Comparison of ENCODE assay signal across 8 cellular contexts in genomic region chr4:99088485-99089365, GRCh38. TPM values are rescaled to one million over a fixed set of nuclear protein-coding genes. Genes with fewer than 3 reads are reported as not detected.
A peak's percentile ranks its signal among the peaks of the same experiment; 100 is the strongest.
DNase-seq lines count a peak whose midpoint lies in the region; ATAC-seq and TF ChIP-seq lines count a peak whose summit lies in the region.

Gene ADH5 (minus strand): TSS chr4:99088788. CDS start chr4:99088700, 88 bp downstream.

- TF ChIP-seq EP300 in gastroesophageal sphincter (IDR thresholded peaks at IDR 0.05): no peak

- peak; percentile 94 for ATAC-seq in gastroesophageal sphincter

- H2AFZ ChIP-seq in MM.1S (ENCODE audit: low read length): peak within 1 kb of the TSS; percentile 100

- H3K27me3 ChIP-seq in MM.1S (replicated peaks; ENCODE audit: insufficient read depth, low read length) (no peaks in the 10 kb centered on the region), gastroesophageal sphincter (no peaks in the 10 kb centered on the region), neutrophil (no peaks in the 10 kb centered on the region)

- no peaks in the 10 kb centered on the region for H3K79me2 ChIP-seq in MM.1S (ENCODE audit: low read length)

- peaks cover 4% of the 10 kb centered on the region for H3F3A ChIP-seq in MM.1S (ENCODE audit: insufficient read depth, low read length)

- TF ChIP-seq CTCF in MM.1S (IDR thresholded peaks at IDR 0.05; ENCODE audit: low read length): no peak
- no peak for TF ChIP-seq CTCF in gastroesophageal sphincter (IDR thresholded peaks at IDR 0.05)
- TF ChIP-seq CTCF in neutrophil (IDR thresholded peaks at IDR 0.05): no peak
- no peak for TF ChIP-seq CTCF in subcutaneous adipose tissue (IDR thresholded peaks at IDR 0.05; ENCODE audit: low read depth)

- H3K4me2 ChIP-seq in MM.1S (ENCODE audit: low read depth, low read length): peak within 1 kb of the TSS; percentile 100

- peaks cover 32% of the 10 kb centered on the region for H3K4me1 Mint-ChIP-seq in activated naive CD4-positive, alpha-beta T cell treated with anti-CD3 and anti-CD28 coated beads for 36 hours (ENCODE audit: low read depth)

- H3K4me3 ChIP-seq in MM.1S (ENCODE audit: low read length) (peak within 1 kb of the TSS; percentile 90), gastroesophageal sphincter (peak within 1 kb of the TSS; percentile 87 to 92), neutrophil (ENCODE audit: low read depth in 1 of 2, low read length in 1 of 2) (peak within 1 kb of the TSS; percentile 74 to 77)

- no peaks in the 10 kb centered on the region for H3K36me3 ChIP-seq in MM.1S (replicated peaks; ENCODE audit: insufficient read depth, low read length)
- peaks cover 3 to 20% of the 10 kb centered on the region in 2 donors for H3K36me3 ChIP-seq in gastroesophageal sphincter
- peaks cover 13% of the 10 kb centered on the region for H3K36me3 ChIP-seq in neutrophil

- H3K27ac ChIP-seq in MM.1S (ENCODE audit: low read length): no peak within 1 kb of the TSS
- H3K27ac ChIP-seq in gastroesophageal sphincter: peak within 1 kb of the TSS; percentile 91 to 98 (median 96)
- peak within 1 kb of the TSS; percentile 76 for H3K27ac ChIP-seq in neutrophil

- no peaks in the 10 kb centered on the region for H4K20me1 ChIP-seq in MM.1S (ENCODE audit: insufficient read depth, low read length)

- intact Hi-C loops in activated naive CD4-positive, alpha-beta T cell treated with anti-CD3 and anti-CD28 coated beads for 36 hours (cut with micrococcal nuclease): loop anchor here (1.0 to 5.0 kb wide), 11 partner anchors 32 to 945 kb away; partner anchors contain the start of genes METAP1, RAP1GDS1, STPG2 and TRMT10A

- no peaks in the 10 kb centered on the region for H3K9me2 ChIP-seq in MM.1S (replicated peaks; ENCODE audit: insufficient read depth, low read length)

- no peaks in the 10 kb centered on the region for H3K4me1 ChIP-seq in MM.1S (ENCODE audit: low read length)
- peaks cover 0 to 70% (median 7%) of the 10 kb centered on the region in 3 donors for H3K4me1 ChIP-seq in gastroesophageal sphincter
- peaks cover 25 to 35% of the 10 kb centered on the region in 2 experiments for H3K4me1 ChIP-seq in neutrophil (ENCODE audit: control insufficient read depth in 1 of 2, insufficient read depth in 1 of 2, low read depth in 1 of 2, low read length in 1 of 2)

- DNase-seq in GDM1 (lab: John Stamatoyannopoulos, UW) (peak; percentile 76), HCEC 1CT (peak; percentile 74), MM.1S (peak; percentile 75), SK-N-DZ (ENCODE audit: low spot score) (peak; percentile 80)
- DNase-seq in activated naive CD4-positive, alpha-beta T cell treated with anti-CD3 and anti-CD28 coated beads for 36 hours: peak; percentile 92

- H3K27ac Mint-ChIP-seq in activated naive CD4-positive, alpha-beta T cell treated with anti-CD3 and anti-CD28 coated beads for 36 hours: peak within 1 kb of the TSS; percentile 95

- H3K36me3 Mint-ChIP-seq in activated naive CD4-positive, alpha-beta T cell treated with anti-CD3 and anti-CD28 coated beads for 36 hours (ENCODE audit: low read depth): peaks cover 4% of the 10 kb centered on the region

- peak within 1 kb of the TSS; percentile 96 for H3K4me3 Mint-ChIP-seq in activated naive CD4-positive, alpha-beta T cell treated with anti-CD3 and anti-CD28 coated beads for 36 hours

- CTCF ChIA-PET in activated naive CD4-positive, alpha-beta T cell treated with anti-CD3 and anti-CD28 coated beads for 36 hours (lab: Charles Lee): interaction anchor here (0.7 to 2.2 kb wide), 6 partner anchors 32 to 946 kb away, joined by 3 to 8 read pairs (median 4); partner anchors contain the start of genes METAP1 and STPG2

- no peaks in the 10 kb centered on the region for H3K27me3 Mint-ChIP-seq in activated naive CD4-positive, alpha-beta T cell treated with anti-CD3 and anti-CD28 coated beads for 36 hours (ENCODE audit: low read depth)

- H3K9ac ChIP-seq in MM.1S (ENCODE audit: low read length): peak within 1 kb of the TSS; percentile 61; the same call in 1 of the 2 replicates

- H3K9me3 ChIP-seq in MM.1S (replicated peaks; ENCODE audit: insufficient read depth, low read length) (no peaks in the 10 kb centered on the region), gastroesophageal sphincter (no peaks in the 10 kb centered on the region), neutrophil (no peaks in the 10 kb centered on the region)

- 0% methylated on average over 1 to 7 of the region's 53 CpGs for WGBS in gastroesophageal sphincter (ENCODE audit: low coverage in 1 of 2), 2 donors

- peaks cover 2% of the 10 kb centered on the region for H3K9me3 Mint-ChIP-seq in activated naive CD4-positive, alpha-beta T cell treated with anti-CD3 and anti-CD28 coated beads for 36 hours

- peak; percentile 86 to 92 for TF ChIP-seq POLR2A in gastroesophageal sphincter (IDR thresholded peaks at IDR 0.05)

RNA-seq across cellular contexts. Expression of gene ADH5, which starts in this region (rescaled TPM):
- 137 and 145 TPM in 2 replicates for polyA plus RNA-seq in SK-N-DZ (2014; cell fraction: cytosol; rRNA removed)
- 89.1 and 90.6 TPM in 2 replicates for polyA plus RNA-seq in SK-N-DZ (2014; cell fraction: nucleus; rRNA removed)
- 10 to 100 TPM; 94.3 to 99.9 TPM for total RNA-seq in activated naive CD4-positive, alpha-beta T cell treated with anti-CD3 and anti-CD28 coated beads for 36 hours
- total RNA-seq in gastroesophageal sphincter: 100 to 1,000 TPM; 299 to 529 (median 465) TPM
- total RNA-seq in subcutaneous adipose tissue: 100 to 1,000 TPM; 220 to 333 (median 251) TPM
